26 cellular contexts compared by ENCODE assay signal in the genomic region with DNA sequence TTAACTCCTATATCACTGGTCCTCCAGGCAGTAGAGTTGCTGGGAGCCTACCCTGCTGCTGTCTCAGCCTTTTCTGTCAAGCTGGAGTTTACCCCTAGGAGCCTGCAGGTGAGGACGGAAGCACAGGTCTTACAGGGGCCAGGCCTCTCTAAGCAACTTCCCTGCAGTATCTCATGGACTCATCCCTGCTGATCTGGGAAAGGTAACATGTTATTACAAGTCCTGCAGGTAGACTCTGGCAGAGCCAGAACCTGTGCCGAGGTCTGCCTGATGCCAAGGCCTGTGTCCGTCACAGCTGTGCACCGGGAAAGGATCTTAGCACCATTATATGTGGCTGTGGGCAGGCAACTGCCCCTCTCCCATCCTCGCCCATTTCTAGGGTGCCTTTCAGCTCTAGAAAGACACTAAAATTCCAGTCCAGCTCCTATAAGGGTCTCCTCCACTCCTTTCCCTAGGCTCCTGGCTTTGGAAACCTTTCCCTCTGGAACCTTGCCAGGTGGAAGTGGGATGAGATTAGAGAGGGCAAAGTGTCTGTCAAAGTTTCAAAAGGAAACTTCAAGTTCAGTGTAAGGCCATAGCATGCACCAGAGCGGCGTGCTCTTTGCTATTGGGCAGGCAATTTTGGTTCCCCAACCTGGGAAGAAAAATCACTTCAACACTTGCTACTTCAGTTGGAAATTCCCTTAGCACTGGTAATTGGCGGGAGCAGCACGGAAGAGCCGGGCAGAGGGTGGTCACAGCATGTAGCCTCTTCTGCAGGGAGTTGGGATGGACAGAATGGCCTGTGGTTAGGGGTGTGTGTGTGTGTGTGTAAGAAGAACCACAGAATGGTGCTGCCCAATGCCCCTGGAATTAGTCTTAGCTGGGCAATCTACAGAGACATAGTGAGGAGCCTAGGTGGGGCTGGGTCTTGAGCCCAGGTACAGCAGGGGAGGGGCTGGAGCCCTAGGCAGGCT. TPM values are rescaled to one million over a fixed set of nuclear protein-coding genes. Genes with fewer than 3 reads are reported as not detected.
"Had no signal": no experiment of that assay in that cellular context is flagged by ENCODE, and none has a peak within 500 bp of the region (broad histone marks: within the 10 kb centered on the region; RNA-seq: fewer than 3 reads in every experiment).

No MANE protein-coding gene starts in this region.

- H3K36me3 Mint-ChIP-seq: immature natural killer cell; natural killer cell treated with Interleukin-12 subunit alpha and Interleukin-12 subunit beta and Interleukin-15 and Interleukin-18, amount 100 ng/mL, for 72 hours had no signal

- H3K4me1 ChIP-seq: gastrocnemius medialis, heart right ventricle, stomach, upper lobe of left lung had no signal

- H3K4me1 Mint-ChIP-seq: activated CD4-positive, alpha-beta memory T cell treated with anti-CD3 and anti-CD28 coated beads, Interleukin-2, amount 10 ng/mL, durations not matched to agents 7 days and 5 days; immature natural killer cell had no signal

- ATAC-seq: gastrocnemius medialis, heart right ventricle had no signal

- H3K9me3 ChIP-seq: gastrocnemius medialis, heart right ventricle, stomach, upper lobe of left lung had no signal

- H3K9me3 Mint-ChIP-seq: activated CD4-positive, alpha-beta memory T cell treated with anti-CD3 and anti-CD28 coated beads, Interleukin-2, amount 10 ng/mL, durations not matched to agents 7 days and 5 days; activated T-cell treated with anti-CD3 and anti-CD28 coated beads, Interleukin-2, amount 50 U/mL, for 24 hours; endodermal cell; immature natural killer cell; natural killer cell treated with Interleukin-12 subunit alpha and Interleukin-12 subunit beta and Interleukin-15 and Interleukin-18, amount 100 ng/mL, for 72 hours had no signal

- H3K4me3 ChIP-seq: dorsolateral prefrontal cortex, gastrocnemius medialis, heart right ventricle, stomach, upper lobe of left lung had no signal

- H3K4me3 Mint-ChIP-seq: activated CD4-positive, alpha-beta memory T cell treated with anti-CD3 and anti-CD28 coated beads, Interleukin-2, amount 10 ng/mL, durations not matched to agents 7 days and 5 days; activated T-cell treated with anti-CD3 and anti-CD28 coated beads, Interleukin-2, amount 50 U/mL, for 24 hours; endodermal cell; immature natural killer cell; natural killer cell treated with Interleukin-12 subunit alpha and Interleukin-12 subunit beta and Interleukin-15 and Interleukin-18, amount 100 ng/mL, for 72 hours had no signal

- H3K27ac Mint-ChIP-seq: activated CD4-positive, alpha-beta memory T cell treated with anti-CD3 and anti-CD28 coated beads, Interleukin-2, amount 10 ng/mL, durations not matched to agents 7 days and 5 days; activated T-cell treated with anti-CD3 and anti-CD28 coated beads, Interleukin-2, amount 50 U/mL, for 24 hours; endodermal cell; immature natural killer cell; natural killer cell treated with Interleukin-12 subunit alpha and Interleukin-12 subunit beta and Interleukin-15 and Interleukin-18, amount 100 ng/mL, for 72 hours had no signal

- DNase-seq: activated CD4-positive, alpha-beta memory T cell treated with anti-CD3 and anti-CD28 coated beads, Interleukin-2, amount 10 ng/mL, durations not matched to agents 7 days and 5 days; activated CD4-positive, alpha-beta T cell treated with anti-CD3 and anti-CD28 coated beads for 48 hours; activated CD4-positive, CD25-positive, alpha-beta regulatory T cell; activated effector memory CD4-positive, alpha-beta T cell treated with Interleukin-2 at 50 U/mL for 16 hours; activated naive CD4-positive, alpha-beta T cell treated with anti-CD3 and anti-CD28 coated beads, Interleukin-2, amount 50 U/mL, for 16 hours; activated T-cell treated with anti-CD3 and anti-CD28 coated beads, Interleukin-2, amount 50 U/mL, for 24 hours; dorsolateral prefrontal cortex; endodermal cell; erythroblast; gastrocnemius medialis; heart right ventricle; immature natural killer cell; mesendoderm; stimulated activated CD4-positive, alpha-beta T cell treated with anti-CD3 and anti-CD28 coated beads, Interleukin-15, amount 100 ng/mL, for 24 hours; stimulated activated CD4-positive, alpha-beta T cell treated with anti-CD3 and anti-CD28 coated beads, Interleukin-2, amount 100 ng/mL, for 48 hours; stomach; T1000; upper lobe of left lung had no signal

- H3K36me3 ChIP-seq: gastrocnemius medialis, heart right ventricle, stomach, upper lobe of left lung had no signal

- H3K27ac ChIP-seq: dorsolateral prefrontal cortex, gastrocnemius medialis, heart right ventricle, stomach, upper lobe of left lung had no signal

RNA-seq across cellular contexts. Expression of a gene that starts 17.5 kb away (rescaled TPM):
- total RNA-seq: activated CD4-positive, alpha-beta memory T cell treated with anti-CD3 and anti-CD28 coated beads, Interleukin-2, amount 10 ng/mL, durations not matched to agents 7 days and 5 days; cardiac septum; heart right ventricle; skeletal muscle tissue; T-helper 1 cell treated with Interleukin-12 subunit alpha and Interleukin-12 subunit beta and Interleukin-4 antibody, amounts not matched to agents 30 ng/mL and 1 ng/mL, for 36 hours had no signal

RNA-seq across cellular contexts. Expression of a gene that starts 35.1 kb away (rescaled TPM):
- total RNA-seq: activated CD4-positive, alpha-beta memory T cell treated with anti-CD3 and anti-CD28 coated beads, Interleukin-2, amount 10 ng/mL, durations not matched to agents 7 days and 5 days; cardiac septum; dorsolateral prefrontal cortex; endodermal cell; gastrocnemius medialis; heart right ventricle; liver; natural killer cell treated with Interleukin-12 subunit alpha and Interleukin-12 subunit beta and Interleukin-15 and Interleukin-18, amount 100 ng/mL, for 72 hours; posterior vena cava; skeletal muscle tissue; stomach; T-helper 1 cell treated with Interleukin-12 subunit alpha and Interleukin-12 subunit beta and Interleukin-4 antibody, amounts not matched to agents 30 ng/mL and 1 ng/mL, for 36 hours; temporal lobe; upper lobe of left lung had no signal
- polyA plus RNA-seq: adipose tissue, heart right ventricle, immature natural killer cell, liver, stomach had no signal
